Comparison of ENCODE assay signal across 8 cellular contexts in genomic region chr10:122342293-122343134, GRCh38. TPM values are rescaled to one million over a fixed set of nuclear protein-coding genes. Genes with fewer than 3 reads are reported as not detected.
DNase-seq lines count a peak whose midpoint lies in the region; ATAC-seq and TF ChIP-seq lines count a peak whose summit lies in the region.

No MANE protein-coding gene starts in this region.

- no peak overlapping the region for H2BK15ac ChIP-seq in H9 (ENCODE audit: low read depth, low read length)

- no peak overlapping the region for H3K9ac ChIP-seq in H9 (ENCODE audit: extremely low read depth, insufficient read length, low read length)

- H2BK20ac ChIP-seq in H9 (ENCODE audit: low read depth, low read length, poor library complexity, severe bottlenecking): no peak overlapping the region

- H4K5ac ChIP-seq in H9 (ENCODE audit: insufficient read length, low read depth, low read length): no peak overlapping the region

- peaks cover 11% of the 10 kb centered on the region for H3K27me3 Mint-ChIP-seq in H9 (ENCODE audit: low read depth)

- no peaks in the 10 kb centered on the region for H3K36me3 ChIP-seq in BE2C
- no peaks in the 10 kb centered on the region for H3K36me3 ChIP-seq in spleen

- TF ChIP-seq CTCF in BE2C (IDR thresholded peaks at IDR 0.05; ENCODE audit: low read depth, low read length) (peak; percentile 74), H9 (conservative IDR thresholded peaks at IDR 0.05) (peak; percentile 79), spleen (IDR thresholded peaks at IDR 0.05 in 8 of 11, conservative IDR thresholded peaks at IDR 0.05 in 3 of 11) (peak; percentile 49 to 83 (median 75))

- H3K27me3 ChIP-seq in BE2C (no peaks in the 10 kb centered on the region), H9 (ENCODE audit: insufficient read depth, low read length) (no peaks in the 10 kb centered on the region), spleen (replicated peaks in 1 of 7) (no peaks in the 10 kb centered on the region)

- no peaks in the 10 kb centered on the region for H3K4me1 ChIP-seq in BE2C
- peaks cover 6% of the 10 kb centered on the region; the same call in 1 of the 2 replicates for H3K4me1 ChIP-seq in H9 (ENCODE audit: insufficient read depth, low read length)
- peaks cover 0 to 9% (median 0%) of the 10 kb centered on the region in 6 donors for H3K4me1 ChIP-seq in spleen

- ATAC-seq in HG02885 (IDR thresholded peaks at IDR 0.05; ENCODE audit: poor library complexity, unreplicated experiment): no peak

- intact Hi-C loops in spleen (cut with DNase I; ENCODE audit: low total_unique reads): loop anchor here (5.0 kb wide), 1 partner anchor 225 kb away; no protein-coding TSS in a partner anchor

- no peak overlapping the region for H2AFZ ChIP-seq in H9 (ENCODE audit: low read length)

- DNase-seq in BE2C: peak; percentile 27
- no peak for DNase-seq in H9
- DNase-seq in T follicular helper cell (ENCODE audit: low read depth): peak; percentile 37
- peak; percentile 60 for DNase-seq in hepatic stellate cell (ENCODE audit: low spot score)
- DNase-seq in spleen: no peak
- DNase-seq in GF-D8 (lab: John Stamatoyannopoulos, UW): no peak

- no peak overlapping the region for H3K4ac ChIP-seq in H9 (ENCODE audit: low read depth, low read length)

- no peak overlapping the region for H3K4me3 Mint-ChIP-seq in H9

- H3K4me3 ChIP-seq in BE2C (ENCODE audit: low read depth, low read length): no peak overlapping the region
- H3K4me3 ChIP-seq in spleen: no peak overlapping the region

- no peaks in the 10 kb centered on the region for H3K23me2 ChIP-seq in H9 (ENCODE audit: insufficient read length, low read depth, low read length, poor library complexity, severe bottlenecking)

- peak overlapping the region in 2 of 3 experiments; percentile 86 to 88; a peak in 4 of 7 replicates for H3K27ac Mint-ChIP-seq in H9

- no peak overlapping the region for H2BK5ac ChIP-seq in H9 (ENCODE audit: insufficient read length, low read length)

- H3T11ph ChIP-seq in H9 (ENCODE audit: low read length): no peak overlapping the region

- no peaks in the 10 kb centered on the region for H3K79me2 ChIP-seq in H9 (ENCODE audit: insufficient read depth, low read length)

- WGBS in H9 (ENCODE audit: extremely low coverage, insufficient read length, low lambda C conversion rate): no CpG with 5 or more reads among the region's 8 CpGs
- WGBS in spleen, 5 donors: 58 to 65% (median 62%) methylated on average over 8 of the region's 8 CpGs

- no peak overlapping the region for H3K56ac ChIP-seq in H9 (ENCODE audit: insufficient read length, low read depth, low read length)

- no peak overlapping the region for H3K23ac ChIP-seq in H9 (ENCODE audit: insufficient read length, low read depth, low read length)

- no peak overlapping the region for H3K18ac ChIP-seq in H9 (ENCODE audit: insufficient read length, low read depth, low read length)

- H3K27ac ChIP-seq in H9 (ENCODE audit: insufficient read length, low read depth, low read length) (no peak overlapping the region), angular gyrus (ENCODE audit: low read depth, low read length) (peak overlapping the region; percentile 66), spleen (no peak overlapping the region)

- no peak overlapping the region for H4K8ac ChIP-seq in H9 (replicated peaks; ENCODE audit: insufficient read length, low read depth, low read length)

- H3K36me3 Mint-ChIP-seq in H9 (ENCODE audit: insufficient read depth in 1 of 3, low read depth in 3 of 3): peaks cover 16 to 28% (median 25%) of the 10 kb centered on the region in 3 experiments

- H2AK5ac ChIP-seq in H9 (ENCODE audit: insufficient read length, low read length): no peak overlapping the region

- no peaks in the 10 kb centered on the region for H4K20me1 ChIP-seq in H9 (ENCODE audit: control insufficient read depth, insufficient read depth, insufficient read length)

- peaks cover 45 to 53% of the 10 kb centered on the region in 2 experiments for H3K4me1 Mint-ChIP-seq in H9

- peaks cover 29 to 34% of the 10 kb centered on the region in 2 experiments for H3K9me3 Mint-ChIP-seq in H9

- no peak overlapping the region for H2BK12ac ChIP-seq in H9 (ENCODE audit: insufficient read length, low read depth, low read length)

- H3K9me3 ChIP-seq in BE2C (no peaks in the 10 kb centered on the region), H9 (ENCODE audit: control insufficient read depth, low read depth, low read length) (peaks cover 11% of the 10 kb centered on the region), spleen (peaks cover 0 to 5% (median 0%) of the 10 kb centered on the region in 8 donors)

- no peak overlapping the region for H3K14ac ChIP-seq in H9 (ENCODE audit: insufficient read depth, low read length)

- no peak overlapping the region for H3K4me2 ChIP-seq in H9 (ENCODE audit: insufficient read depth, insufficient read length, low read length)

- no peak for TF ChIP-seq POLR2A in spleen (IDR thresholded peaks at IDR 0.05)

- H3K79me1 ChIP-seq in H9 (ENCODE audit: insufficient read depth, low read depth, low read length, poor library complexity, severe bottlenecking): no peaks in the 10 kb centered on the region

- no peak overlapping the region for H2BK120ac ChIP-seq in H9 (ENCODE audit: low read depth, low read length, poor library complexity, severe bottlenecking)

- no peak overlapping the region for H4K91ac ChIP-seq in H9 (ENCODE audit: insufficient read length, low read depth, low read length)

RNA-seq across cellular contexts. Expression of gene PLEKHA1, which starts 32.0 kb away (rescaled TPM):
- 10.2 TPM for polyA plus RNA-seq in BE2C (2012; ENCODE audit: insufficient read depth, insufficient read length, low read depth)
- 30.8 and 32.7 TPM in 2 replicates for total RNA-seq in H9 (2021)
- total RNA-seq in spleen: 10 to 100 TPM; 19.3 to 31.1 (median 24.1) TPM
- polyA plus RNA-seq in spleen: 10 to 100 TPM in 1 of 3 donors, 1 to 10 TPM in 2; 7.9 to 10.6 (median 9.3) TPM

Comparison
In these comparisons a context has a peak if more than half of its experiments do, and no peak if none do; other contexts are left out.
1. DNase-seq: peak in BE2C (single experiment), T follicular helper cell (single experiment) and hepatic stellate cell (single experiment); none in H9 (single experiment), spleen (single experiment) and GF-D8 (single experiment).
2. Peak in every context shown above with its lines, with median percentiles within 50 percentile points of each other: CTCF ChIP-seq.